9 cellular contexts compared by ENCODE assay signal in the genomic region with DNA sequence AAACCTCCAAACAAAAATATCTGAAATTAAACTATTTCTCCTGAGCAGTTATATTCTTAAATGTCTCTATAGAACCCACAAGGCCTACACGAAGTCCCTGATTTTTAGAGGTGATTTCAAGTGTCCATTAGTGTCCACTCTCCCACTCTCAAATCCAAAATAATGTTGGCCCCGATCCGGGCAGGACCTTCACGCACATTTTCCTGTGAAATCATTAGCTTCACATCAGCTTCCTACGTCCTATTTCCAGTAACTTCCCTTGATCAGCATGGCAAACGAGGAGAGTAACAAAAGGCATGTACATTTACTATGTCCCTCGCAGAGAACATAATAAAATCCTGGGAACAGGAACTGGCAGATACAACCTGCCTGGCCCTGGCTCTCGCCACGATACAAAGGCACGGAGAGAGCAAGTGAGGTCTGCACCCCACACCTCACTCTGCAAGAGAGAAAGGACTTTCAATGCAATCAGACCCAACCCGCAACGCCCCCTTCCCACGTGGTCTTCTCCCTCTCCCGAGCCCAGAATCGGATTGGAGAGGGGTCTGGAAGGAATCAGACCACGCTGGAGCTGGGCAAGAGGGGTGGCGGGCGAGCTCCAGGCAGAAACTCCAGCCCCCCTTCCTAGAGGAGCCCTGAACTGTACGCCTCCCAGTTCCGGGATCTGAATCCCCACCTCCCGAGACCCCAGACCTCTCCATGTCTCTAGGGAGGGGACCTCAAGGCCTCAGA. TPM values are rescaled to one million over a fixed set of nuclear protein-coding genes. Genes with fewer than 3 reads are reported as not detected.
A peak's percentile ranks its signal among the peaks of the same experiment; 100 is the strongest.
DNase-seq lines count a peak whose midpoint lies in the region; ATAC-seq, FAIRE-seq and TF ChIP-seq lines count a peak whose summit lies in the region.
"Had no signal": no experiment of that assay in that cellular context is flagged by ENCODE, and none has a peak within 500 bp of the region (broad histone marks: within the 10 kb centered on the region; RNA-seq: fewer than 3 reads in every experiment).

No MANE protein-coding gene starts in this region.

- H3K4me2 ChIP-seq in keratinocyte (ENCODE audit: control insufficient read depth, extremely low read depth, insufficient read depth, low read depth, low read length): peak overlapping the region; percentile 98

- no peaks in the 10 kb centered on the region for H3K9me3 ChIP-seq in keratinocyte (ENCODE audit: control insufficient read depth, low read depth, low read length)

- dilution Hi-C loops in keratinocyte (cut with MboI; ENCODE audit: extremely low pct_ligation_motif_present, low sequenced_read_pairs): no loop called here

- H3K4me3 ChIP-seq in keratinocyte (ENCODE audit: control insufficient read depth in 2 of 3, extremely low read depth in 1 of 3, insufficient read depth in 2 of 3, low read depth in 1 of 3, low read length in 3 of 3): peak overlapping the region; percentile 81 to 99 (median 95)

- H3K27me3 ChIP-seq in keratinocyte (ENCODE audit: control insufficient read depth, extremely low read depth, insufficient read depth, low read length): no peaks in the 10 kb centered on the region

- no peaks in the 10 kb centered on the region for H3K9me1 ChIP-seq in keratinocyte (ENCODE audit: control insufficient read depth, extremely low read depth, insufficient read depth, low read length)

- peak; percentile 28 for ATAC-seq in GM21825 (IDR thresholded peaks at IDR 0.05; ENCODE audit: unreplicated experiment)

- no peaks in the 10 kb centered on the region for H4K20me1 ChIP-seq in keratinocyte (ENCODE audit: control insufficient read depth, extremely low read depth, insufficient read depth, low read length)

- peak overlapping the region; percentile 96 for H3K9ac ChIP-seq in keratinocyte (ENCODE audit: control insufficient read depth, extremely low read depth, insufficient read depth, low read length)

- no peak for FAIRE-seq in keratinocyte (lab: Jason Lieb, UNC)
- FAIRE-seq: colon had no signal

- peak overlapping the region; percentile 86 for H3K27ac ChIP-seq in keratinocyte (ENCODE audit: control insufficient read depth, insufficient read depth, low read length)

- peaks cover 5 to 6% of the 10 kb centered on the region in 2 experiments for H3K36me3 ChIP-seq in keratinocyte (ENCODE audit: control insufficient read depth in 2 of 2, extremely low read depth in 1 of 2, insufficient read depth in 2 of 2, low read length in 2 of 2)

- H2AFZ ChIP-seq in keratinocyte (ENCODE audit: control insufficient read depth, low read length): peak overlapping the region; percentile 43

- DNase-seq in DMS79 treated with DMSO at 0.1 percent for 48 hours (lab: John Stamatoyannopoulos, UW): peak; percentile 59
- DNase-seq in NCI-H1048 (lab: John Stamatoyannopoulos, UW): peak; percentile 30
- DNase-seq in T-helper 22 cell (ENCODE audit: low read depth): peak; percentile 7
- peak; percentile 55 for DNase-seq in cerebellum (ENCODE audit: low spot score)
- no peak for DNase-seq in keratinocyte (ENCODE audit: low read depth, low spot score)
- peak; percentile 13 to 44 for DNase-seq in stimulated activated CD4-positive, alpha-beta T cell treated with anti-CD3 and anti-CD28 coated beads, Interleukin-12 subunit alpha, Interleukin-12 subunit beta, amount 100 ng/mL, for 24 hours (ENCODE audit: low read depth in 2 of 2)
- no peak for DNase-seq in epidermal melanocyte (ENCODE audit: insufficient read length, low spot score)

- TF ChIP-seq CTCF in keratinocyte (optimal IDR thresholded peaks at IDR 0.05 in 1 of 3, IDR thresholded peaks at IDR 0.05 in 1 of 3, conservative IDR thresholded peaks at IDR 0.05 in 1 of 3; ENCODE audit: extremely low read depth in 1 of 3, insufficient read depth in 2 of 3, low read length in 3 of 3): no peak

- H3K4me1 ChIP-seq in keratinocyte (ENCODE audit: control insufficient read depth, extremely low read depth, insufficient read depth, low read length): peaks cover 44% of the 10 kb centered on the region

- peaks cover 55% of the 10 kb centered on the region for H3K79me2 ChIP-seq in keratinocyte (ENCODE audit: control insufficient read depth, insufficient read depth, low read length)

RNA-seq across cellular contexts. Expression of gene C17orf78, which starts 17.5 kb away (rescaled TPM):
- not detected for total RNA-seq in cerebellum
- not detected in 3 replicates for polyA plus RNA-seq in keratinocyte
- polyA plus RNA-seq in keratinocyte (2011; ENCODE audit: low read depth): not detected
- not detected in 2 replicates for polyA plus RNA-seq in keratinocyte (2011; cell fraction: cytosol; rRNA removed)
- not detected in 2 replicates for polyA plus RNA-seq in keratinocyte (2011; cell fraction: nucleus; rRNA removed)
- not detected in 2 replicates for polyA plus RNA-seq in keratinocyte (2012; ENCODE audit: low replicate concordance)
- not detected in 3 replicates for polyA minus RNA-seq in keratinocyte
- polyA minus RNA-seq in keratinocyte (2011; cell fraction: cytosol; rRNA and poly(A)+ RNA removed): not detected
- not detected in 2 replicates for polyA minus RNA-seq in keratinocyte (2011; cell fraction: nucleus; rRNA and poly(A)+ RNA removed)

RNA-seq across cellular contexts. Expression of gene ACACA, which starts 48.4 kb away (rescaled TPM):
- total RNA-seq in cerebellum: 97.1 TPM
- polyA plus RNA-seq in keratinocyte: 66.7 to 85.8 TPM (median 82.2 TPM) in 3 replicates
- 45.5 TPM for polyA plus RNA-seq in keratinocyte (2011; ENCODE audit: low read depth)
- polyA plus RNA-seq in keratinocyte (2011; cell fraction: cytosol; rRNA removed): 44.9 and 65.8 TPM in 2 replicates
- 152 and 190 TPM in 2 replicates for polyA plus RNA-seq in keratinocyte (2011; cell fraction: nucleus; rRNA removed)
- 33.7 and 67.2 TPM in 2 replicates for polyA plus RNA-seq in keratinocyte (2012; ENCODE audit: low replicate concordance)
- 229 to 338 TPM (median 299 TPM) in 3 replicates for polyA minus RNA-seq in keratinocyte
- polyA minus RNA-seq in keratinocyte (2011; cell fraction: cytosol; rRNA and poly(A)+ RNA removed): 97.5 TPM
- 414 and 609 TPM in 2 replicates for polyA minus RNA-seq in keratinocyte (2011; cell fraction: nucleus; rRNA and poly(A)+ RNA removed)

RNA-seq across cellular contexts. Expression of gene TADA2A, which starts 48.4 kb away (rescaled TPM):
- total RNA-seq in cerebellum: 34.8 TPM
- 9.1 to 13.8 TPM (median 11.8 TPM) in 3 replicates for polyA plus RNA-seq in keratinocyte
- polyA plus RNA-seq in keratinocyte (2011; ENCODE audit: low read depth): 24.4 TPM
- polyA plus RNA-seq in keratinocyte (2011; cell fraction: cytosol; rRNA removed): 7.1 and 11.1 TPM in 2 replicates
- polyA plus RNA-seq in keratinocyte (2011; cell fraction: nucleus; rRNA removed): 16.3 and 17.9 TPM in 2 replicates
- polyA plus RNA-seq in keratinocyte (2012; ENCODE audit: low replicate concordance): 6.9 and 8.0 TPM in 2 replicates
- 17.6 to 25.3 TPM (median 22.7 TPM) in 3 replicates for polyA minus RNA-seq in keratinocyte
- 7.7 TPM for polyA minus RNA-seq in keratinocyte (2011; cell fraction: cytosol; rRNA and poly(A)+ RNA removed)
- 7.6 and 16.7 TPM in 2 replicates for polyA minus RNA-seq in keratinocyte (2011; cell fraction: nucleus; rRNA and poly(A)+ RNA removed)

Comparison
In these comparisons a context has a peak if more than half of its experiments do, and no peak if none do; other contexts are left out.
1. DNase-seq: peak in DMS79 treated with DMSO at 0.1 percent for 48 hours (single experiment), NCI-H1048 (single experiment), T-helper 22 cell (single experiment), cerebellum (single experiment) and stimulated activated CD4-positive, alpha-beta T cell treated with anti-CD3 and anti-CD28 coated beads, Interleukin-12 subunit alpha, Interleukin-12 subunit beta, amount 100 ng/mL, for 24 hours (2 of 2); none in keratinocyte (single experiment) and epidermal melanocyte (single experiment).